Comparison of ENCODE assay signal across 1 cellular context in the genomic region with DNA sequence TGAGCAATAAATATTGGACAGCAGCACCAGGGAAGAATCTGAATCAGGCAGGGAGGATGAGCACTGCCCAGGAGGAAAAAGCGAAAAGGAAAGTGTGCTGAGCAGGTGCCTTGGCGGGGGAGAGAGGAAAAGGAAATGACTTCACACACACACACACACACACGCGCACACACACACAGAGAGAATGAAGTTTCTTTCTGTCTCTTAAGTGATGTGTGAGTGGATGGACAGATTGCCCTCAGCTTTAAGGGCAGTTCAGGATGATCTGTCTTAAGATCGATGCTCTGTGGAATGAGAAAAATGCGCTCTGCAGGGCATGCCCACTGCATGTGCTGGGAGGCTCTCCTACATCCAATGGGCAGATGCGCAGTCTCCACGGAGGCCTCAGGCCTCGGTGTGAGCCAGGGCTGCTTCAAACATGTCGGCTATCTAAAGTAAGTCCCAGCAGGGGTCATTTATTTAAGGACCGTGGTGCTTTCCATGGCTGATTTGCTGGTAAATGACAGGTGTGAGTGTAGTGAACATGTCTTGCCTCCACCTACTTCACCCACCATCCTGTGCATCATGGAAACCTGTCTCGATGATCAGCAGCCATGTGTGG.
TF ChIP-seq lines count a peak whose summit lies in the region.

No MANE protein-coding gene starts in this region.

TF ChIP-seq in GM12878, 131 proteins besides CTCF, POLR2A, EP300 and RAD21 (continued from another document):
- TF ChIP-seq, protein P1, sequence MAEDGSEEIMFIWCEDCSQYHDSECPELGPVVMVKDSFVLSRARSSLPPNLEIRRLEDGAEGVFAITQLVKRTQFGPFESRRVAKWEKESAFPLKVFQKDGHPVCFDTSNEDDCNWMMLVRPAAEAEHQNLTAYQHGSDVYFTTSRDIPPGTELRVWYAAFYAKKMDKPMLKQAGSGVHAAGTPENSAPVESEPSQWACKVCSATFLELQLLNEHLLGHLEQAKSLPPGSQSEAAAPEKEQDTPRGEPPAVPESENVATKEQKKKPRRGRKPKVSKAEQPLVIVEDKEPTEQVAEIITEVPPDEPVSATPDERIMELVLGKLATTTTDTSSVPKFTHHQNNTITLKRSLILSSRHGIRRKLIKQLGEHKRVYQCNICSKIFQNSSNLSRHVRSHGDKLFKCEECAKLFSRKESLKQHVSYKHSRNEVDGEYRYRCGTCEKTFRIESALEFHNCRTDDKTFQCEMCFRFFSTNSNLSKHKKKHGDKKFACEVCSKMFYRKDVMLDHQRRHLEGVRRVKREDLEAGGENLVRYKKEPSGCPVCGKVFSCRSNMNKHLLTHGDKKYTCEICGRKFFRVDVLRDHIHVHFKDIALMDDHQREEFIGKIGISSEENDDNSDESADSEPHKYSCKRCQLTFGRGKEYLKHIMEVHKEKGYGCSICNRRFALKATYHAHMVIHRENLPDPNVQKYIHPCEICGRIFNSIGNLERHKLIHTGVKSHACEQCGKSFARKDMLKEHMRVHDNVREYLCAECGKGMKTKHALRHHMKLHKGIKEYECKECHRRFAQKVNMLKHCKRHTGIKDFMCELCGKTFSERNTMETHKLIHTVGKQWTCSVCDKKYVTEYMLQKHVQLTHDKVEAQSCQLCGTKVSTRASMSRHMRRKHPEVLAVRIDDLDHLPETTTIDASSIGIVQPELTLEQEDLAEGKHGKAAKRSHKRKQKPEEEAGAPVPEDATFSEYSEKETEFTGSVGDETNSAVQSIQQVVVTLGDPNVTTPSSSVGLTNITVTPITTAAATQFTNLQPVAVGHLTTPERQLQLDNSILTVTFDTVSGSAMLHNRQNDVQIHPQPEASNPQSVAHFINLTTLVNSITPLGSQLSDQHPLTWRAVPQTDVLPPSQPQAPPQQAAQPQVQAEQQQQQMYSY (CRISPR knock-in tag; IDR thresholded peaks at IDR 0.05), result no peak
- 0 out of 2 replicates have a peak, but pooled peaks have one; percentile 37 for TF ChIP-seq CHD2 (IDR thresholded peaks at IDR 0.05; ENCODE audit: borderline replicate concordance, low read depth, low read length)
- TF ChIP-seq NFYA (IDR thresholded peaks at IDR 0.05; ENCODE audit: borderline replicate concordance, low read depth, low read length), result no peak
- TF ChIP-seq CREM (IDR thresholded peaks at IDR 0.05; ENCODE audit: low read depth), result peak; percentile 92
- no peak for TF ChIP-seq RFX5 (IDR thresholded peaks at IDR 0.05; ENCODE audit: low read depth, low read length)
- TF ChIP-seq NR2C1 (IDR thresholded peaks at IDR 0.05), result no peak
- no peak for TF ChIP-seq NFXL1 (IDR thresholded peaks at IDR 0.05; ENCODE audit: borderline replicate concordance)
- no peak for TF ChIP-seq ZNF622 (IDR thresholded peaks at IDR 0.05)
- peak; percentile 41 to 86 for TF ChIP-seq EGR1 (IDR thresholded peaks at IDR 0.05; ENCODE audit: borderline replicate concordance in 1 of 2, low read depth in 2 of 2, low read length in 2 of 2)
- no peak for TF ChIP-seq HDAC6 (IDR thresholded peaks at IDR 0.05; ENCODE audit: unreplicated experiment)
- no peak; the same call in 1 of the 2 replicates for TF ChIP-seq BACH1 (IDR thresholded peaks at IDR 0.05; ENCODE audit: borderline replicate concordance)
- TF ChIP-seq CREB1 (IDR thresholded peaks at IDR 0.05; ENCODE audit: low read depth), result peak; percentile 92
- no peak for TF ChIP-seq ZNF384 (IDR thresholded peaks at IDR 0.05; ENCODE audit: borderline replicate concordance, low read depth, low read length)
- TF ChIP-seq, protein P2, sequence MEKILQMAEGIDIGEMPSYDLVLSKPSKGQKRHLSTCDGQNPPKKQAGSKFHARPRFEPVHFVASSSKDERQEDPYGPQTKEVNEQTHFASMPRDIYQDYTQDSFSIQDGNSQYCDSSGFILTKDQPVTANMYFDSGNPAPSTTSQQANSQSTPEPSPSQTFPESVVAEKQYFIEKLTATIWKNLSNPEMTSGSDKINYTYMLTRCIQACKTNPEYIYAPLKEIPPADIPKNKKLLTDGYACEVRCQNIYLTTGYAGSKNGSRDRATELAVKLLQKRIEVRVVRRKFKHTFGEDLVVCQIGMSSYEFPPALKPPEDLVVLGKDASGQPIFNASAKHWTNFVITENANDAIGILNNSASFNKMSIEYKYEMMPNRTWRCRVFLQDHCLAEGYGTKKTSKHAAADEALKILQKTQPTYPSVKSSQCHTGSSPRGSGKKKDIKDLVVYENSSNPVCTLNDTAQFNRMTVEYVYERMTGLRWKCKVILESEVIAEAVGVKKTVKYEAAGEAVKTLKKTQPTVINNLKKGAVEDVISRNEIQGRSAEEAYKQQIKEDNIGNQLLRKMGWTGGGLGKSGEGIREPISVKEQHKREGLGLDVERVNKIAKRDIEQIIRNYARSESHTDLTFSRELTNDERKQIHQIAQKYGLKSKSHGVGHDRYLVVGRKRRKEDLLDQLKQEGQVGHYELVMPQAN (conservative IDR thresholded peaks at IDR 0.05), result no peak; the same call in 1 of the 2 replicates
- TF ChIP-seq YY1 (IDR thresholded peaks at IDR 0.05; ENCODE audit: low read depth, low read length), result peak; percentile 70
- TF ChIP-seq KLF5 (IDR thresholded peaks at IDR 0.05; ENCODE audit: partially characterized antibody), result no peak
- no peak for TF ChIP-seq SREBF2 (IDR thresholded peaks at IDR 0.05; ENCODE audit: low read length)
- TF ChIP-seq KAT2A (conservative IDR thresholded peaks at IDR 0.05; ENCODE audit: control insufficient read depth, low read depth, low read length), result no peak
- peak; percentile 63; the same call in 1 of the 2 replicates for TF ChIP-seq MTA3 (IDR thresholded peaks at IDR 0.05; ENCODE audit: borderline replicate concordance, low read length)
- TF ChIP-seq TCF7 (IDR thresholded peaks at IDR 0.05; ENCODE audit: borderline replicate concordance), result no peak; the same call in 1 of the 2 replicates
- TF ChIP-seq EZH2 (IDR thresholded peaks at IDR 0.05; ENCODE audit: borderline replicate concordance, control insufficient read depth, low read depth, low read length), result no peak
- TF ChIP-seq IRF4 (IDR thresholded peaks at IDR 0.05; ENCODE audit: low read depth, low read length), result peak; percentile 55
- TF ChIP-seq, protein P3, sequence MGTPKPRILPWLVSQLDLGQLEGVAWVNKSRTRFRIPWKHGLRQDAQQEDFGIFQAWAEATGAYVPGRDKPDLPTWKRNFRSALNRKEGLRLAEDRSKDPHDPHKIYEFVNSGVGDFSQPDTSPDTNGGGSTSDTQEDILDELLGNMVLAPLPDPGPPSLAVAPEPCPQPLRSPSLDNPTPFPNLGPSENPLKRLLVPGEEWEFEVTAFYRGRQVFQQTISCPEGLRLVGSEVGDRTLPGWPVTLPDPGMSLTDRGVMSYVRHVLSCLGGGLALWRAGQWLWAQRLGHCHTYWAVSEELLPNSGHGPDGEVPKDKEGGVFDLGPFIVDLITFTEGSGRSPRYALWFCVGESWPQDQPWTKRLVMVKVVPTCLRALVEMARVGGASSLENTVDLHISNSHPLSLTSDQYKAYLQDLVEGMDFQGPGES (IDR thresholded peaks at IDR 0.05), result no peak
- TF ChIP-seq TCF3 (IDR thresholded peaks at IDR 0.05; ENCODE audit: borderline replicate concordance, insufficient read depth, low read depth, low read length), result peak; percentile 50; the same call in 1 of the 2 replicates
- peak; percentile 68; the same call in 1 of the 2 replicates for TF ChIP-seq ZBED1 (IDR thresholded peaks at IDR 0.05; ENCODE audit: borderline replicate concordance)
- peak; percentile 94 for TF ChIP-seq GABPA (IDR thresholded peaks at IDR 0.05; ENCODE audit: low read depth)
- TF ChIP-seq CBFB (IDR thresholded peaks at IDR 0.05; ENCODE audit: low read depth), result no peak
- TF ChIP-seq MEF2B (IDR thresholded peaks at IDR 0.05; ENCODE audit: partially characterized antibody, poor library complexity, severe bottlenecking), result no peak
TF ChIP-seq in GM12878: peak in this region for 51.
